ENCODE assay signal across 1 cellular context in genomic region chr2:216292886-216293291, GRCh38.
TF ChIP-seq lines count a peak whose summit lies in the region.

No MANE protein-coding gene starts in this region.

TF ChIP-seq in GM23338, 12 proteins besides CTCF, POLR2A, EP300 and RAD21 (continued from another document):
- TF ChIP-seq ZNF462 (CRISPR knock-in tag; IDR thresholded peaks at IDR 0.05), result no peak
- no peak for TF ChIP-seq EZH2phosphoT487 (IDR thresholded peaks at IDR 0.05; ENCODE audit: unreplicated experiment)
- no peak for TF ChIP-seq JUNB (IDR thresholded peaks at IDR 0.05; ENCODE audit: unreplicated experiment)
- no peak for TF ChIP-seq CREB1 (CRISPR knock-in tag; IDR thresholded peaks at IDR 0.05; ENCODE audit: low read depth)
- TF ChIP-seq POLR2AphosphoS5 (IDR thresholded peaks at IDR 0.05; ENCODE audit: low read depth), result no peak
